ENCODE assay signal across 12 cellular contexts in the genomic region with DNA sequence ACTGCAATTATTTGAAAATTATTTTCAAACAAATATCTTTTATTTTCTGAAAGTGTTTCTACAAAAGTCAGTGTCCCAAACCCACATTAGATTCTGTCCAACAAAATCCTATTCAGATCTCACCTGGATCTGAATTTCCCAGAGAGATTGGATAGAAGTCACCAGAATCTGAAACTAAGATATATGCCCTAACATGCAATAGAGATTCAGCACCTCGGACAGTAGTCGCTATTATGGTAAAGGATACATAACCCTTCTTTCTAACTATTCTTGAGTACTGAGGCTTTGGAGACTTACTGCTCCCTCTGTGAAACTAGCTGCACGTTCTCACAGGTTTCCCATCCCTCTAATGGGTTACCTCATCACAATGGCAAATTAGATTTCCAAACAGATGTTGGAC.
A peak's percentile ranks its signal among the peaks of the same experiment; 100 is the strongest.
DNase-seq lines count a peak whose midpoint lies in the region; TF ChIP-seq lines count a peak whose summit lies in the region.
"Had no signal": no experiment of that assay in that cellular context is flagged by ENCODE, and none has a peak within 500 bp of the region (broad histone marks: within the 10 kb centered on the region; RNA-seq: fewer than 3 reads in every experiment).

No MANE protein-coding gene starts in this region.

- H3K4me3 ChIP-seq in HAP-1 (no peak overlapping the region), cardiac fibroblast (replicated peaks in 1 of 2; ENCODE audit: low read depth in 2 of 2, low read length in 2 of 2) (no peak overlapping the region), liver (ENCODE audit: low read depth in 1 of 3, low read length in 3 of 3) (no peak overlapping the region), PC-9 (no peak overlapping the region), lower leg skin (ENCODE audit: low read depth, poor library complexity, severe bottlenecking) (no peak overlapping the region)
- H3K4me3 ChIP-seq: lung had no signal

- WGBS in liver: 8% methylated on average over 3 of the region's 3 CpGs
- WGBS in lower leg skin, 2 donors: 6 to 11% methylated on average over 3 of the region's 3 CpGs

- H3K9me3 ChIP-seq in HAP-1: no peaks in the 10 kb centered on the region
- no peaks in the 10 kb centered on the region for H3K9me3 ChIP-seq in liver (ENCODE audit: control insufficient read depth in 4 of 4, low read length in 3 of 4)
- no peaks in the 10 kb centered on the region for H3K9me3 ChIP-seq in PC-9 (ENCODE audit: insufficient read depth, low read depth)

- H3K27ac ChIP-seq in liver (ENCODE audit: low read depth in 1 of 2, low read length in 2 of 2): no peak overlapping the region
- no peak overlapping the region for H3K27ac ChIP-seq in PC-9
- H3K27ac ChIP-seq: parathyroid adenoma had no signal

- no peaks in the 10 kb centered on the region for H3F3A ChIP-seq in PC-9 (ENCODE audit: insufficient read depth, low read depth)

- no peak overlapping the region for H3K4me2 ChIP-seq in PC-9

- H4K20me1 ChIP-seq in PC-9 (ENCODE audit: insufficient read depth): no peaks in the 10 kb centered on the region

- TF ChIP-seq CTCF in cardiac fibroblast (IDR thresholded peaks at IDR 0.05; ENCODE audit: low read depth, low read length) (no peak), liver (IDR thresholded peaks at IDR 0.05; ENCODE audit: low read depth, low read length, missing input control) (no peak), PC-9 (conservative IDR thresholded peaks at IDR 0.05) (no peak), lower leg skin (IDR thresholded peaks at IDR 0.05) (no peak)

- CTCF ChIA-PET in PC-9 (lab: Charles Lee): no interaction called here

- DNase-seq in HAP-1 (ENCODE audit: low spot score in 2 of 2) (peak; percentile 9 to 27), NCI-H226 (peak; percentile 27), cardiac fibroblast (ENCODE audit: low read depth in 2 of 2) (peak; percentile 10 to 13), cardiac septum (ENCODE audit: low spot score) (no peak), PC-9 (no peak), lower leg skin (ENCODE audit: low spot score in 2 of 2) (no peak)
- DNase-seq in activated naive CD4-positive, alpha-beta T cell treated with Interleukin-2 at 50 U/mL for 16 hours: no peak
- DNase-seq: activated CD8-positive, alpha-beta memory T cell treated with anti-CD3 and anti-CD28 coated beads, Interleukin-2, amount 50 U/mL, for 48 hours; NCI-H187 had no signal

- H3K79me2 ChIP-seq in PC-9 (ENCODE audit: low read depth): no peaks in the 10 kb centered on the region
- H3K79me2 ChIP-seq: parathyroid adenoma had no signal

- no peaks in the 10 kb centered on the region; the same call in 1 of the 2 replicates for H3K27me3 ChIP-seq in HAP-1 (ENCODE audit: low read depth)
- peaks cover 0 to 4% (median 0%) of the 10 kb centered on the region in 4 donors for H3K27me3 ChIP-seq in liver (ENCODE audit: control insufficient read depth in 4 of 4, insufficient read depth in 4 of 4, low read length in 3 of 4)
- H3K27me3 ChIP-seq in PC-9 (ENCODE audit: insufficient read depth, low read depth): peaks cover 20% of the 10 kb centered on the region

- H2AFZ ChIP-seq in PC-9: no peak overlapping the region
- H2AFZ ChIP-seq: parathyroid adenoma had no signal

- no peak for TF ChIP-seq RAD21 in liver (IDR thresholded peaks at IDR 0.05)

- H3K4me1 ChIP-seq in HAP-1 (no peaks in the 10 kb centered on the region), liver (ENCODE audit: control insufficient read depth in 4 of 4, insufficient read depth in 4 of 4, low read length in 3 of 4) (no peaks in the 10 kb centered on the region), PC-9 (replicated peaks; ENCODE audit: insufficient read depth) (no peaks in the 10 kb centered on the region)
- H3K4me1 ChIP-seq: parathyroid adenoma had no signal

- H3K36me3 ChIP-seq in HAP-1 (replicated peaks) (no peaks in the 10 kb centered on the region), liver (ENCODE audit: control insufficient read depth in 4 of 4, insufficient read depth in 3 of 4, low read depth in 1 of 4, low read length in 3 of 4) (no peaks in the 10 kb centered on the region), PC-9 (ENCODE audit: low read depth) (no peaks in the 10 kb centered on the region)

- BruUV-seq in PC-9 (replicated peaks; lab: Mats Ljungman, UMichigan): no TSS peak

- H3K9me2 ChIP-seq in PC-9 (ENCODE audit: insufficient read depth): no peaks in the 10 kb centered on the region

- TF ChIP-seq POLR2A in lower leg skin (IDR thresholded peaks at IDR 0.05): no peak

- POLR2A ChIA-PET in PC-9 (lab: Charles Lee; ENCODE audit: unreplicated experiment): no interaction called here

- intact Hi-C loops in cardiac septum (cut with DNase I) (no loop called here), PC-9 (cut with micrococcal nuclease; ENCODE audit: unreplicated experiment) (no loop called here), lower leg skin (cut with DNase I; ENCODE audit: low total_unique reads) (no loop called here)

- in situ Hi-C loops in HAP-1 (cut with MboI; ENCODE audit: low sequenced_read_pairs): no loop called here

- no peak overlapping the region for H3K9ac ChIP-seq in liver (ENCODE audit: low read depth in 1 of 2, low read length in 2 of 2)
- H3K9ac ChIP-seq: parathyroid adenoma had no signal

TF ChIP-seq in liver, 16 proteins besides CTCF, POLR2A, EP300 and RAD21:
- TF ChIP-seq, protein P1, sequence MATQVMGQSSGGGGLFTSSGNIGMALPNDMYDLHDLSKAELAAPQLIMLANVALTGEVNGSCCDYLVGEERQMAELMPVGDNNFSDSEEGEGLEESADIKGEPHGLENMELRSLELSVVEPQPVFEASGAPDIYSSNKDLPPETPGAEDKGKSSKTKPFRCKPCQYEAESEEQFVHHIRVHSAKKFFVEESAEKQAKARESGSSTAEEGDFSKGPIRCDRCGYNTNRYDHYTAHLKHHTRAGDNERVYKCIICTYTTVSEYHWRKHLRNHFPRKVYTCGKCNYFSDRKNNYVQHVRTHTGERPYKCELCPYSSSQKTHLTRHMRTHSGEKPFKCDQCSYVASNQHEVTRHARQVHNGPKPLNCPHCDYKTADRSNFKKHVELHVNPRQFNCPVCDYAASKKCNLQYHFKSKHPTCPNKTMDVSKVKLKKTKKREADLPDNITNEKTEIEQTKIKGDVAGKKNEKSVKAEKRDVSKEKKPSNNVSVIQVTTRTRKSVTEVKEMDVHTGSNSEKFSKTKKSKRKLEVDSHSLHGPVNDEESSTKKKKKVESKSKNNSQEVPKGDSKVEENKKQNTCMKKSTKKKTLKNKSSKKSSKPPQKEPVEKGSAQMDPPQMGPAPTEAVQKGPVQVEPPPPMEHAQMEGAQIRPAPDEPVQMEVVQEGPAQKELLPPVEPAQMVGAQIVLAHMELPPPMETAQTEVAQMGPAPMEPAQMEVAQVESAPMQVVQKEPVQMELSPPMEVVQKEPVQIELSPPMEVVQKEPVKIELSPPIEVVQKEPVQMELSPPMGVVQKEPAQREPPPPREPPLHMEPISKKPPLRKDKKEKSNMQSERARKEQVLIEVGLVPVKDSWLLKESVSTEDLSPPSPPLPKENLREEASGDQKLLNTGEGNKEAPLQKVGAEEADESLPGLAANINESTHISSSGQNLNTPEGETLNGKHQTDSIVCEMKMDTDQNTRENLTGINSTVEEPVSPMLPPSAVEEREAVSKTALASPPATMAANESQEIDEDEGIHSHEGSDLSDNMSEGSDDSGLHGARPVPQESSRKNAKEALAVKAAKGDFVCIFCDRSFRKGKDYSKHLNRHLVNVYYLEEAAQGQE (IDR thresholded peaks at IDR 0.05): peak; percentile 97
- no peak for TF ChIP-seq NR2F2 (IDR thresholded peaks at IDR 0.05)

Comparison
In these comparisons a context has a peak if more than half of its experiments do, and no peak if none do; other contexts are left out.
1. DNase-seq: peak in HAP-1 (2 of 2), NCI-H226 (single experiment) and cardiac fibroblast (2 of 2); none in activated naive CD4-positive, alpha-beta T cell treated with Interleukin-2 at 50 U/mL for 16 hours (single experiment), cardiac septum (single experiment), PC-9 (0 of 2) and lower leg skin (0 of 2).